ENCODE assay signal across 9 cellular contexts in the genomic region with DNA sequence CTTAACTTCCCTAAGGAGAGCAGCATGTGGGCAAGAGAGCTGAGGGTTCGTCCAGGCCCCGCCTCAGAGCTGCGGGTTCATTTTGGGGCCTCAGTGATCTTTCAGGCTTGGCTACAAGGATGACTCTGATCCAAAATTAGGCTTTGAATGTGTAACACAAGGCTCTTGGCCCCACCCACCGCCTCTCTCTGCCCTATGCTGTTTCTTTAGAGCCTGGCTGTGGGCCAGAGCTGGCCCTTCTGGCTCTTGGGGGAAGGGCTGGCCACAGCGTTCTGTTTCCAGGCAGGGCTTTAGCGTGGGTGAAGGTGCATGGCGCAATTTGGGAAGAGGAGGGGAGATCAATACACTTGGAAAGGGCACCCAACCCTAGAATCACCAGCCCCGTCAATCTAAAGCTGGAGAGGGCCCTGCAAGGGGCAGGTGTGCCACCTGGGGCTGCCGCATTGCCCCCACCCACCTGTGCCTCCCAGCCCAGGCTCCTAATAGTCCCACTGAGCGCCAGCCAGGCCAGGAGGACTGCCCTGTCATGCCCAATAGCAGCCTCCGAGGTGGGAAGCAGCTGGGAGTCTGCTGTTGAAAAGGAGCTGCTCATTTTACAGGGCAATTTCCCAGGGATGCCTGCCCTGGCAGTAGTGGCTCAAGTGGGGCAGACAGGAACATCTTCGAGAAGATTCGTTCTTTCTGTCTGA.
DNase-seq lines count a peak whose midpoint lies in the region; ATAC-seq, FAIRE-seq and TF ChIP-seq lines count a peak whose summit lies in the region.
"Had no signal": no experiment of that assay in that cellular context is flagged by ENCODE, and none has a peak within 500 bp of the region (broad histone marks: within the 10 kb centered on the region; RNA-seq: fewer than 3 reads in every experiment).

No MANE protein-coding gene starts in this region.

- FAIRE-seq in bronchial epithelial cell (lab: Jason Lieb, UNC), result no peak

- intact Hi-C loops in left colon (cut with DNase I, micrococcal nuclease), result no loop called here

- no peak for TF ChIP-seq CTCF in bronchial epithelial cell (IDR thresholded peaks at IDR 0.05; ENCODE audit: insufficient read depth, low read length, severe bottlenecking)

- peak overlapping the region; percentile 79 for H3K27ac ChIP-seq in temporal lobe (ENCODE audit: low read depth, low read length)

- no peaks in the 10 kb centered on the region for H3K36me3 ChIP-seq in bronchial epithelial cell (ENCODE audit: control insufficient read depth, insufficient read depth, low read length)

- no peak overlapping the region for H3K4me3 ChIP-seq in bronchial epithelial cell (ENCODE audit: low read depth, low read length)

- no peaks in the 10 kb centered on the region for H3K27me3 ChIP-seq in bronchial epithelial cell (ENCODE audit: control insufficient read depth, insufficient read depth, low read length)

- DNase-seq in H4 (ENCODE audit: low spot score) (peak; percentile 54), NCI-H524 (lab: John Stamatoyannopoulos, UW) (peak; percentile 92), bronchial epithelial cell (ENCODE audit: low read depth) (peak; percentile 39), left colon (peak; percentile 92)
- DNase-seq in stimulated activated naive CD4-positive, alpha-beta T cell (lab: John Stamatoyannopoulos, UW), result no peak
- DNase-seq: naive B cell had no signal

- ATAC-seq in left colon, result peak; percentile 67
- ATAC-seq in HG03354 (IDR thresholded peaks at IDR 0.05; ENCODE audit: poor library complexity, severe bottlenecking, unreplicated experiment), result no peak
- ATAC-seq in HG03457 (IDR thresholded peaks at IDR 0.05; ENCODE audit: unreplicated experiment), result no peak

Comparison
In these comparisons a context has a peak if more than half of its experiments do, and no peak if none do; other contexts are left out.
1. DNase-seq: peak in H4 (single experiment), NCI-H524 (2 of 2), bronchial epithelial cell (single experiment) and left colon (2 of 2); none in stimulated activated naive CD4-positive, alpha-beta T cell (0 of 6).